In genomic region chr3:51982352-51982837, GRCh38 we compare ENCODE assay signal across 8 cellular contexts. TPM values are rescaled to one million over a fixed set of nuclear protein-coding genes. Genes with fewer than 3 reads are reported as not detected.
DNase-seq lines count a peak whose midpoint lies in the region; ATAC-seq and TF ChIP-seq lines count a peak whose summit lies in the region.

No MANE protein-coding gene starts in this region.

- H3K9ac ChIP-seq in stomach smooth muscle (ENCODE audit: low read length in 2 of 2), result peak overlapping the region; percentile 79 to 84

- peaks cover 14% of the 10 kb centered on the region for H3K4me1 Mint-ChIP-seq in Caco-2 (ENCODE audit: low read depth, unreplicated experiment)

- ATAC-seq in GM18909 (IDR thresholded peaks at IDR 0.05; ENCODE audit: poor library complexity, unreplicated experiment) (peak; percentile 51), HG03066 (IDR thresholded peaks at IDR 0.05; ENCODE audit: low read depth, unreplicated experiment) (peak; percentile 48)

- H3K27me3 ChIP-seq in Caco-2 (replicated peaks; ENCODE audit: control insufficient read depth, insufficient read depth, low read length), result no peaks in the 10 kb centered on the region
- no peaks in the 10 kb centered on the region for H3K27me3 ChIP-seq in brain microvascular endothelial cell (replicated peaks)
- H3K27me3 ChIP-seq in stomach smooth muscle (ENCODE audit: control insufficient read depth in 1 of 2, insufficient read depth in 2 of 2, low read length in 2 of 2), result no peaks in the 10 kb centered on the region

- TF ChIP-seq CTCF in Caco-2 (IDR thresholded peaks at IDR 0.05; ENCODE audit: insufficient read depth in 1 of 2, low read depth in 1 of 2, low read length in 1 of 2, severe bottlenecking in 1 of 2, unreplicated experiment in 1 of 2), result peak; percentile 79 to 94
- TF ChIP-seq CTCF in brain microvascular endothelial cell (IDR thresholded peaks at IDR 0.05; ENCODE audit: low read depth, low read length, missing control alignments), result peak; percentile 73

- in situ Hi-C loops in brain microvascular endothelial cell (cut with HindIII; ENCODE audit: low pct_ligation_motif_present, low sequenced_read_pairs), result no loop called here

- H3K4me3 ChIP-seq in Caco-2 (ENCODE audit: low read depth, low read length) (peak overlapping the region; percentile 46), brain microvascular endothelial cell (ENCODE audit: low read depth, low read length) (peak overlapping the region; percentile 70), stomach smooth muscle (ENCODE audit: low read length in 2 of 2) (peak overlapping the region; percentile 84 to 95)

- intact Hi-C loops in Caco-2 (cut with micrococcal nuclease; ENCODE audit: unreplicated experiment), result loop anchor here (1.0 to 2.0 kb wide), 2 partner anchors 8 to 14 kb away; partner anchors contain the start of gene ABHD14B

- H3K36me3 Mint-ChIP-seq in Caco-2 (ENCODE audit: insufficient read depth, unreplicated experiment), result peaks cover 16% of the 10 kb centered on the region

- peak overlapping the region; percentile 87 for H3K27ac ChIP-seq in brain microvascular endothelial cell
- H3K27ac ChIP-seq in stomach smooth muscle (ENCODE audit: low read length), result peak overlapping the region; percentile 93

- H3K4me1 ChIP-seq in Caco-2 (peaks cover 46% of the 10 kb centered on the region), stomach smooth muscle (ENCODE audit: control insufficient read depth, insufficient read depth, low read length) (peaks cover 26% of the 10 kb centered on the region)

- BruUV-seq in Caco-2 (replicated peaks; lab: Mats Ljungman, UMichigan), result TSS peak; percentile 78

- peak; percentile 88 to 93 for DNase-seq in Caco-2
- DNase-seq in NOMO-1 treated with dmso at 0.1 percent for 144 hours (lab: John Stamatoyannopoulos, UW; ENCODE audit: unreplicated experiment), result peak; percentile 61
- no peak for DNase-seq in brain microvascular endothelial cell
- peak; percentile 93 for DNase-seq in kidney tubule cell (ENCODE audit: low spot score)
- DNase-seq in activated gamma-delta T cell treated with Interleukin-2 at 50 U/mL for 16 hours, result no peak

- CTCF ChIA-PET in Caco-2 (lab: Charles Lee), result interaction anchor here (0.7 to 2.2 kb wide), 15 partner anchors 9 to 483 kb away, joined by 3 to 51 read pairs (median 4); partner anchors contain the start of genes ABHD14A, ABHD14B, DCAF1 and PARP3

- peak overlapping the region; percentile 86 for H3K27ac Mint-ChIP-seq in Caco-2 (ENCODE audit: unreplicated experiment)

- H3K9me3 ChIP-seq in Caco-2 (no peaks in the 10 kb centered on the region), stomach smooth muscle (ENCODE audit: control insufficient read depth in 2 of 2, low read length in 2 of 2) (no peaks in the 10 kb centered on the region)

- H3K27me3 Mint-ChIP-seq in Caco-2 (ENCODE audit: insufficient read depth, unreplicated experiment), result no peaks in the 10 kb centered on the region

- H3K9me3 Mint-ChIP-seq in Caco-2 (ENCODE audit: unreplicated experiment), result no peaks in the 10 kb centered on the region

- POLR2A ChIA-PET in Caco-2 (lab: Charles Lee), result interaction anchor here (0.5 to 2.1 kb wide), 12 partner anchors 8 to 455 kb away, joined by 3 to 30 read pairs (median 10); partner anchors contain the start of genes ABHD14A, ABHD14B, DUSP7 and PARP3

- H3K36me3 ChIP-seq in Caco-2 (ENCODE audit: control insufficient read depth, insufficient read depth, low read length), result peaks cover 3% of the 10 kb centered on the region
- no peaks in the 10 kb centered on the region for H3K36me3 ChIP-seq in brain microvascular endothelial cell (replicated peaks)
- H3K36me3 ChIP-seq in stomach smooth muscle (ENCODE audit: control insufficient read depth in 2 of 2, insufficient read depth in 2 of 2, low read length in 2 of 2), result no peaks in the 10 kb centered on the region

- peak overlapping the region; percentile 99 for H3K4me3 Mint-ChIP-seq in Caco-2 (ENCODE audit: unreplicated experiment)

RNA-seq across cellular contexts. Expression of gene ACY1, which starts 0.9 kb away (rescaled TPM):
- 62.4 and 67.9 TPM in 2 replicates for total RNA-seq in Caco-2 (2022)

RNA-seq across cellular contexts. Expression of gene ABHD14A, which starts 7.5 kb away (rescaled TPM):
- total RNA-seq in Caco-2 (2022), result 14.0 and 16.3 TPM in 2 replicates

RNA-seq across cellular contexts. Expression of gene ABHD14B, which starts 8.5 kb away (rescaled TPM):
- total RNA-seq in Caco-2 (2022), result 26.8 and 29.0 TPM in 2 replicates

RNA-seq across cellular contexts. Expression of gene RPL29, which starts 13.3 kb away (rescaled TPM):
- total RNA-seq in Caco-2 (2022), result 976 and 995 TPM in 2 replicates

RNA-seq across cellular contexts. Expression of gene PCBP4, which starts 15.1 kb away (rescaled TPM):
- 42.3 and 46.5 TPM in 2 replicates for total RNA-seq in Caco-2 (2022)

Comparison
In these comparisons a context has a peak if more than half of its experiments do, and no peak if none do; other contexts are left out.
1. DNase-seq: peak in Caco-2 (2 of 2), NOMO-1 treated with dmso at 0.1 percent for 144 hours (single experiment) and kidney tubule cell (single experiment); none in brain microvascular endothelial cell (single experiment) and activated gamma-delta T cell treated with Interleukin-2 at 50 U/mL for 16 hours (single experiment).
2. Peak in every context shown above with its lines, with median percentiles within 50 percentile points of each other: H3K4me3 ChIP-seq.